12 cellular contexts compared by ENCODE assay signal in the genomic region with DNA sequence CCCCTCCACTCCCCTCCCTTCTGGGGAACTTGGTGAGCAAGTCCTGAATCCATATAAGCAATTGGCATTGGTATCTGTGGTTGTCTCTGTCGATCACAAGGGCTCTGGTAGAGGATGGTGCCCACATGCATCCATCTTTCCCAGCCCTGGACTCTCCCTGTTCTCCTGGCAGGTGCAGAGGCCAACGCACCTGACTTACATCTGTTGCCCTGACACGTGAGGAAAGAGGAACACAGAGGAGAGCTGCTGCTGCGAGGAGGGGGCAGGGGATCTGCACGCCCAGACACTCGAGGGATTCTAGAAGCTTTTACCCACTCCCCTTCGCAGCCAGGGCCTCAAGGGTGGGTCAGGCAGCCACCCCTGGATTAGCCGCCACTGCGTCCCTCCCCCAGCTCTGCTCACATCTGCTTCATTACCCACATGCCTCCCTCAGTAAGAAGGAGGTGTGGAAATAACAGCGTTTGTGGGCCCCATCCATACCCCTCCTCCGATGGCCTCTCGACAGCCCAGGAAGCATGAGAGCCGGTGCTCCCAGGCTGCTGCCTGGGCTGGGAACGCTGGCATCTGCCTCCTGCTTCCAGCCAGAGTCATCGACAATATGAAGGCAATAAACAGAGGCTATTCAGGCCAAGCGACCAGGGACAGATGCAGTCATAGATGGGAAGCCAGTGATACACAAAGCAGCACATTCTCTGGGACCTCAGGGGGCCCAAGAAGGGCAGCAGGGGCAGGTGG. TPM values are rescaled to one million over a fixed set of nuclear protein-coding genes. Genes with fewer than 3 reads are reported as not detected.
DNase-seq lines count a peak whose midpoint lies in the region; TF ChIP-seq lines count a peak whose summit lies in the region.
"Had no signal": no experiment of that assay in that cellular context is flagged by ENCODE, and none has a peak within 500 bp of the region (broad histone marks: within the 10 kb centered on the region; RNA-seq: fewer than 3 reads in every experiment).

No MANE protein-coding gene starts in this region.

- CTCF ChIA-PET in activated CD4-positive, alpha-beta memory T cell treated with anti-CD3 and anti-CD28 coated beads for 36 hours (lab: Charles Lee), result no interaction called here

- intact Hi-C loops in activated CD4-positive, alpha-beta memory T cell treated with anti-CD3 and anti-CD28 coated beads for 36 hours (cut with micrococcal nuclease), result no loop called here

- H3K9me3 Mint-ChIP-seq in nephron progenitor cell, result no peaks in the 10 kb centered on the region
- no peaks in the 10 kb centered on the region for H3K9me3 Mint-ChIP-seq in activated CD4-positive, alpha-beta memory T cell treated with anti-CD3 and anti-CD28 coated beads for 36 hours
- H3K9me3 Mint-ChIP-seq: activated naive CD8-positive, alpha-beta T cell treated with anti-CD3 and anti-CD28 coated beads for 36 hours; immature natural killer cell had no signal

- POLR2A ChIA-PET in activated CD4-positive, alpha-beta memory T cell treated with anti-CD3 and anti-CD28 coated beads for 36 hours (lab: Charles Lee), result no interaction called here

- TF ChIP-seq POLR2A in erythroblast (IDR thresholded peaks at IDR 0.05; ENCODE audit: low read length), result no peak

- H3K27me3 Mint-ChIP-seq in nephron progenitor cell (ENCODE audit: low read depth, poor library complexity), result peaks cover 3% of the 10 kb centered on the region
- H3K27me3 Mint-ChIP-seq in activated CD4-positive, alpha-beta memory T cell treated with anti-CD3 and anti-CD28 coated beads for 36 hours, result no peaks in the 10 kb centered on the region
- H3K27me3 Mint-ChIP-seq: activated naive CD8-positive, alpha-beta T cell treated with anti-CD3 and anti-CD28 coated beads for 36 hours had no signal

- no peak overlapping the region for H3K4me3 Mint-ChIP-seq in nephron progenitor cell
- H3K4me3 Mint-ChIP-seq in activated CD4-positive, alpha-beta memory T cell treated with anti-CD3 and anti-CD28 coated beads for 36 hours, result no peak overlapping the region
- H3K4me3 Mint-ChIP-seq: activated naive CD8-positive, alpha-beta T cell treated with anti-CD3 and anti-CD28 coated beads for 36 hours; immature natural killer cell had no signal

- peaks cover 36% of the 10 kb centered on the region for H3K4me1 Mint-ChIP-seq in nephron progenitor cell
- H3K4me1 Mint-ChIP-seq in activated CD4-positive, alpha-beta memory T cell treated with anti-CD3 and anti-CD28 coated beads for 36 hours (ENCODE audit: low read depth), result peaks cover 15% of the 10 kb centered on the region

- TF ChIP-seq CTCF in GM12865 (IDR thresholded peaks at IDR 0.05; ENCODE audit: insufficient read depth, low read depth, low read length, missing control alignments) (no peak), nephron progenitor cell (IDR thresholded peaks at IDR 0.05) (no peak)

- peaks cover 29% of the 10 kb centered on the region for H3K36me3 Mint-ChIP-seq in nephron progenitor cell (ENCODE audit: low read depth)
- H3K36me3 Mint-ChIP-seq in activated CD4-positive, alpha-beta memory T cell treated with anti-CD3 and anti-CD28 coated beads for 36 hours, result peaks cover 6% of the 10 kb centered on the region

- H3K27ac Mint-ChIP-seq in nephron progenitor cell, result peak overlapping the region; percentile 92
- H3K27ac Mint-ChIP-seq in activated CD4-positive, alpha-beta memory T cell treated with anti-CD3 and anti-CD28 coated beads for 36 hours, result no peak overlapping the region
- H3K27ac Mint-ChIP-seq: activated naive CD8-positive, alpha-beta T cell treated with anti-CD3 and anti-CD28 coated beads for 36 hours had no signal

- DNase-seq in GM12865 (ENCODE audit: low read depth) (no peak), NCI-H128 (lab: John Stamatoyannopoulos, UW; ENCODE audit: unreplicated experiment) (peak; percentile 37), amygdala (lab: John Stamatoyannopoulos, UW) (peak in 32 of 56 donors; percentile 5 to 78 (median 28)), nephron progenitor cell (no peak), erythroblast (lab: John Stamatoyannopoulos, UW) (no peak)
- DNase-seq in stimulated activated CD8-positive, alpha-beta memory T cell treated with anti-CD3 and anti-CD28 coated beads, Interleukin-4, amount 100 ng/mL, for 48 hours, result no peak
- no peak for DNase-seq in activated CD4-positive, alpha-beta memory T cell treated with anti-CD3 and anti-CD28 coated beads for 36 hours
- DNase-seq in activated naive CD4-positive, alpha-beta T cell treated with anti-CD3 and anti-CD28 coated beads, Interleukin-2, amount 50 U/mL, for 16 hours, result no peak
- DNase-seq: activated naive CD8-positive, alpha-beta T cell treated with anti-CD3 and anti-CD28 coated beads for 36 hours; cortex of kidney; immature natural killer cell; NCI-H446 treated with DMSO at 0.1 percent for 48 hours had no signal

- H3K4me3 ChIP-seq in GM12865 (ENCODE audit: low read depth, low read length), result peak overlapping the region; percentile 38

RNA-seq across cellular contexts. Expression of gene KDM2B, which starts 56.5 kb away (rescaled TPM):
- 10 to 100 TPM; 41.9 to 44.8 TPM for total RNA-seq in activated CD4-positive, alpha-beta memory T cell treated with anti-CD3 and anti-CD28 coated beads for 36 hours

Comparison
In these comparisons a context has a peak if more than half of its experiments do, and no peak if none do; other contexts are left out.
1. DNase-seq: peak in NCI-H128 (single experiment) and amygdala (32 of 56); none in GM12865 (single experiment), nephron progenitor cell (single experiment), stimulated activated CD8-positive, alpha-beta memory T cell treated with anti-CD3 and anti-CD28 coated beads, Interleukin-4, amount 100 ng/mL, for 48 hours (single experiment), activated CD4-positive, alpha-beta memory T cell treated with anti-CD3 and anti-CD28 coated beads for 36 hours (single experiment), activated naive CD4-positive, alpha-beta T cell treated with anti-CD3 and anti-CD28 coated beads, Interleukin-2, amount 50 U/mL, for 16 hours (single experiment) and erythroblast (0 of 2).